In the genomic region with DNA sequence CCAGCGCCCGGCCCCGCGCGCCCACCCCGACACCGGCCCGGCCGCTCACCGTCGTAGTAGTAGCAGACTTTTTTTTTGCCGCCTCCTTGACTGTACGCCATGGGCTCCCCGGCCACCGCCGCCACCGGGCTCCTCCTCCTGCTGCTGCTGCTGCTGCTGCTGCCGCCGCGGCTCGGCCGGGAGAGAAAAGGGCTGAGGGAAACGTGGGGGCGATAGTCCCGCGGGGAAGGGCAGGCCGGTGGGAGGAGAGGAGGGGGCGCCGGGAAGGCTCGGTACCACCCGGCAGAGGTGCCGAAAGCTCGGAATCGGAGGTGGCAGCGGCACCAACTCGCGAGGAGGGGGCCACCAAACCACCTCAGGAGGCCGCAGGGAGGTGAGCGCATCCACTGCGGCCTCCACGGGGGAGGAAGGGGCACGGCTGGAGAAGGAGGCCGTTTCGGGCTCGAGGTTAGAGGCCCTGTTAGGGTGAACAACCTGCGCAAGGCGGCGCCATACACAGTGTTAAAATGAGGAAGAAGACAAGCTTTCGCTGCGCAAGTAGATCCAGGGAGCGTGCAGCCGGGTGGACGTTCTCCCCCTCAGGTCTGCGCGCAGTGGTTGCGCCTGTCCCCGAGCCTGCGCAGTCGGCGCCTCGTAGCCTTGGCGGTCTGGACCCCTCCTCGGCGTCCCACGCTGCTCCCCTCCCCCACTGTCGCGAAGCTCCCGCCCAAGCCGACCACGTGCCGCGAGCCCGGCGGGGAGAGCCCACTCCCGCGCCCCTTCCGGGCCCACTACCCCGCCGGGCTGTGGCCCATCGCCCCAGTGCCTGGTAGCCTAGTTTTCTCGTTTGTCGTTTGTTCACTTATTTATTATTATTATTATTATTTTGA, we compare ENCODE assay signal across 1 cellular context.
A peak's percentile ranks its signal among the peaks of the same experiment; 100 is the strongest.
TF ChIP-seq lines count a peak whose summit lies in the region.

HDAC2 (minus strand) TSS at position 341 of the 869 bp plus-strand sequence; CDS start at position 101, 240 bp downstream.

TF ChIP-seq in HEK293, 187 proteins besides CTCF, POLR2A, EP300 and RAD21 (continued from another document and continues in another):
- TF ChIP-seq ZNF398 (tag by site-specific recombination; IDR thresholded peaks at IDR 0.05) (peak; percentile 55), ZNF544 (tag by site-specific recombination; IDR thresholded peaks at IDR 0.05) (no peak), ZFP69B (tag by site-specific recombination; IDR thresholded peaks at IDR 0.05) (peak; percentile 97), KLF9 (tag by site-specific recombination; IDR thresholded peaks at IDR 0.05; ENCODE audit: low read depth) (peak; percentile 49; the same call in 1 of the 2 replicates), ZBTB7A (tag by site-specific recombination; IDR thresholded peaks at IDR 0.05; ENCODE audit: low read depth) (peak; percentile 99), REPIN1 (tag by site-specific recombination; IDR thresholded peaks at IDR 0.05; ENCODE audit: low read depth) (no peak), PRDM10 (tag by site-specific recombination; IDR thresholded peaks at IDR 0.05) (peak; percentile 100), TRIM28 (IDR thresholded peaks at IDR 0.05; ENCODE audit: borderline replicate concordance, low read length) (peak; percentile 97), YY1 (tag by site-specific recombination; IDR thresholded peaks at IDR 0.05) (peak; percentile 58; the same call in 1 of the 2 replicates), ZFP3 (tag by site-specific recombination; IDR thresholded peaks at IDR 0.05; ENCODE audit: low read depth) (no peak), ZBTB26 (tag by site-specific recombination; optimal IDR thresholded peaks at IDR 0.05) (peak; percentile 80), SP2 (tag by site-specific recombination; IDR thresholded peaks at IDR 0.05) (peak; percentile 60), ZSCAN16 (tag by site-specific recombination; IDR thresholded peaks at IDR 0.05) (no peak), ZNF621 (tag by site-specific recombination; IDR thresholded peaks at IDR 0.05) (no peak), ZNF138 (tag by site-specific recombination; IDR thresholded peaks at IDR 0.05; ENCODE audit: borderline replicate concordance) (no peak), ZFP37 (tag by site-specific recombination; IDR thresholded peaks at IDR 0.05) (peak; percentile 95), ZNF639 (tag by site-specific recombination; IDR thresholded peaks at IDR 0.05) (peak; percentile 80), ZNF114 (tag by site-specific recombination; IDR thresholded peaks at IDR 0.05) (no peak), ZNF585B (tag by site-specific recombination; IDR thresholded peaks at IDR 0.05) (no peak), ZNF571 (tag by site-specific recombination; IDR thresholded peaks at IDR 0.05) (no peak), ZBTB17 (tag by site-specific recombination; IDR thresholded peaks at IDR 0.05) (peak; percentile 83), ZNF529 (tag by site-specific recombination; IDR thresholded peaks at IDR 0.05; ENCODE audit: insufficient replicate concordance) (no peak), GFI1B (tag by site-specific recombination; IDR thresholded peaks at IDR 0.05) (0 out of 2 replicates have a peak, but pooled peaks have one; percentile 33), ZNF433 (tag by site-specific recombination; IDR thresholded peaks at IDR 0.05; ENCODE audit: low read depth) (no peak), WT1 (tag by site-specific recombination; IDR thresholded peaks at IDR 0.05) (peak; percentile 56; the same call in 1 of the 2 replicates), ZNF48 (tag by site-specific recombination; IDR thresholded peaks at IDR 0.05) (no peak), ZNF184 (tag by site-specific recombination; IDR thresholded peaks at IDR 0.05) (no peak), ZNF404 (tag by site-specific recombination; IDR thresholded peaks at IDR 0.05) (no peak), ZNF155 (tag by site-specific recombination; IDR thresholded peaks at IDR 0.05) (no peak), ZNF747 (tag by site-specific recombination; IDR thresholded peaks at IDR 0.05) (no peak), ZNF501 (tag by site-specific recombination; IDR thresholded peaks at IDR 0.05) (peak; percentile 97), HOXD13 (CRISPR knock-in tag; IDR thresholded peaks at IDR 0.05; ENCODE audit: borderline replicate concordance) (no peak; the same call in none of the 2 replicates), GLI2 (tag by site-specific recombination; IDR thresholded peaks at IDR 0.05; ENCODE audit: borderline replicate concordance, low read depth) (no peak), TCF7L2 (IDR thresholded peaks at IDR 0.05; ENCODE audit: borderline replicate concordance, low read depth, low read length) (peak; percentile 77)
- TF ChIP-seq, protein P1, sequence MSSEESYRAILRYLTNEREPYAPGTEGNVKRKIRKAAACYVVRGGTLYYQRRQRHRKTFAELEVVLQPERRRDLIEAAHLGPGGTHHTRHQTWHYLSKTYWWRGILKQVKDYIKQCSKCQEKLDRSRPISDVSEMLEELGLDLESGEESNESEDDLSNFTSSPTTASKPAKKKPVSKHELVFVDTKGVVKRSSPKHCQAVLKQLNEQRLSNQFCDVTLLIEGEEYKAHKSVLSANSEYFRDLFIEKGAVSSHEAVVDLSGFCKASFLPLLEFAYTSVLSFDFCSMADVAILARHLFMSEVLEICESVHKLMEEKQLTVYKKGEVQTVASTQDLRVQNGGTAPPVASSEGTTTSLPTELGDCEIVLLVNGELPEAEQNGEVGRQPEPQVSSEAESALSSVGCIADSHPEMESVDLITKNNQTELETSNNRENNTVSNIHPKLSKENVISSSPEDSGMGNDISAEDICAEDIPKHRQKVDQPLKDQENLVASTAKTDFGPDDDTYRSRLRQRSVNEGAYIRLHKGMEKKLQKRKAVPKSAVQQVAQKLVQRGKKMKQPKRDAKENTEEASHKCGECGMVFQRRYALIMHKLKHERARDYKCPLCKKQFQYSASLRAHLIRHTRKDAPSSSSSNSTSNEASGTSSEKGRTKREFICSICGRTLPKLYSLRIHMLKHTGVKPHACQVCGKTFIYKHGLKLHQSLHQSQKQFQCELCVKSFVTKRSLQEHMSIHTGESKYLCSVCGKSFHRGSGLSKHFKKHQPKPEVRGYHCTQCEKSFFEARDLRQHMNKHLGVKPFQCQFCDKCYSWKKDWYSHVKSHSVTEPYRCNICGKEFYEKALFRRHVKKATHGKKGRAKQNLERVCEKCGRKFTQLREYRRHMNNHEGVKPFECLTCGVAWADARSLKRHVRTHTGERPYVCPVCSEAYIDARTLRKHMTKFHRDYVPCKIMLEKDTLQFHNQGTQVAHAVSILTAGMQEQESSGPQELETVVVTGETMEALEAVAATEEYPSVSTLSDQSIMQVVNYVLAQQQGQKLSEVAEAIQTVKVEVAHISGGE (tag by site-specific recombination; conservative IDR thresholded peaks at IDR 0.05; ENCODE audit: low read depth), result no peak; the same call in 1 of the 2 replicates
- TF ChIP-seq, protein P2, sequence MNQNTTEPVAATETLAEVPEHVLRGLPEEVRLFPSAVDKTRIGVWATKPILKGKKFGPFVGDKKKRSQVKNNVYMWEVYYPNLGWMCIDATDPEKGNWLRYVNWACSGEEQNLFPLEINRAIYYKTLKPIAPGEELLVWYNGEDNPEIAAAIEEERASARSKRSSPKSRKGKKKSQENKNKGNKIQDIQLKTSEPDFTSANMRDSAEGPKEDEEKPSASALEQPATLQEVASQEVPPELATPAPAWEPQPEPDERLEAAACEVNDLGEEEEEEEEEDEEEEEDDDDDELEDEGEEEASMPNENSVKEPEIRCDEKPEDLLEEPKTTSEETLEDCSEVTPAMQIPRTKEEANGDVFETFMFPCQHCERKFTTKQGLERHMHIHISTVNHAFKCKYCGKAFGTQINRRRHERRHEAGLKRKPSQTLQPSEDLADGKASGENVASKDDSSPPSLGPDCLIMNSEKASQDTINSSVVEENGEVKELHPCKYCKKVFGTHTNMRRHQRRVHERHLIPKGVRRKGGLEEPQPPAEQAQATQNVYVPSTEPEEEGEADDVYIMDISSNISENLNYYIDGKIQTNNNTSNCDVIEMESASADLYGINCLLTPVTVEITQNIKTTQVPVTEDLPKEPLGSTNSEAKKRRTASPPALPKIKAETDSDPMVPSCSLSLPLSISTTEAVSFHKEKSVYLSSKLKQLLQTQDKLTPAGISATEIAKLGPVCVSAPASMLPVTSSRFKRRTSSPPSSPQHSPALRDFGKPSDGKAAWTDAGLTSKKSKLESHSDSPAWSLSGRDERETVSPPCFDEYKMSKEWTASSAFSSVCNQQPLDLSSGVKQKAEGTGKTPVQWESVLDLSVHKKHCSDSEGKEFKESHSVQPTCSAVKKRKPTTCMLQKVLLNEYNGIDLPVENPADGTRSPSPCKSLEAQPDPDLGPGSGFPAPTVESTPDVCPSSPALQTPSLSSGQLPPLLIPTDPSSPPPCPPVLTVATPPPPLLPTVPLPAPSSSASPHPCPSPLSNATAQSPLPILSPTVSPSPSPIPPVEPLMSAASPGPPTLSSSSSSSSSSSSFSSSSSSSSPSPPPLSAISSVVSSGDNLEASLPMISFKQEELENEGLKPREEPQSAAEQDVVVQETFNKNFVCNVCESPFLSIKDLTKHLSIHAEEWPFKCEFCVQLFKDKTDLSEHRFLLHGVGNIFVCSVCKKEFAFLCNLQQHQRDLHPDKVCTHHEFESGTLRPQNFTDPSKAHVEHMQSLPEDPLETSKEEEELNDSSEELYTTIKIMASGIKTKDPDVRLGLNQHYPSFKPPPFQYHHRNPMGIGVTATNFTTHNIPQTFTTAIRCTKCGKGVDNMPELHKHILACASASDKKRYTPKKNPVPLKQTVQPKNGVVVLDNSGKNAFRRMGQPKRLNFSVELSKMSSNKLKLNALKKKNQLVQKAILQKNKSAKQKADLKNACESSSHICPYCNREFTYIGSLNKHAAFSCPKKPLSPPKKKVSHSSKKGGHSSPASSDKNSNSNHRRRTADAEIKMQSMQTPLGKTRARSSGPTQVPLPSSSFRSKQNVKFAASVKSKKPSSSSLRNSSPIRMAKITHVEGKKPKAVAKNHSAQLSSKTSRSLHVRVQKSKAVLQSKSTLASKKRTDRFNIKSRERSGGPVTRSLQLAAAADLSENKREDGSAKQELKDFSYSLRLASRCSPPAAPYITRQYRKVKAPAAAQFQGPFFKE (tag by site-specific recombination; IDR thresholded peaks at IDR 0.05; ENCODE audit: borderline replicate concordance), result no peak
- TF ChIP-seq, protein P3, sequence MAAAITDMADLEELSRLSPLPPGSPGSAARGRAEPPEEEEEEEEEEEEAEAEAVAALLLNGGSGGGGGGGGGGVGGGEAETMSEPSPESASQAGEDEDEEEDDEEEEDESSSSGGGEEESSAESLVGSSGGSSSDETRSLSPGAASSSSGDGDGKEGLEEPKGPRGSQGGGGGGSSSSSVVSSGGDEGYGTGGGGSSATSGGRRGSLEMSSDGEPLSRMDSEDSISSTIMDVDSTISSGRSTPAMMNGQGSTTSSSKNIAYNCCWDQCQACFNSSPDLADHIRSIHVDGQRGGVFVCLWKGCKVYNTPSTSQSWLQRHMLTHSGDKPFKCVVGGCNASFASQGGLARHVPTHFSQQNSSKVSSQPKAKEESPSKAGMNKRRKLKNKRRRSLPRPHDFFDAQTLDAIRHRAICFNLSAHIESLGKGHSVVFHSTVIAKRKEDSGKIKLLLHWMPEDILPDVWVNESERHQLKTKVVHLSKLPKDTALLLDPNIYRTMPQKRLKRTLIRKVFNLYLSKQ (tag by site-specific recombination; IDR thresholded peaks at IDR 0.05; ENCODE audit: borderline replicate concordance), result no peak
